8 cellular contexts compared by ENCODE assay signal in genomic region chr12:753401-754237, GRCh38. TPM values are rescaled to one million over a fixed set of nuclear protein-coding genes. Genes with fewer than 3 reads are reported as not detected.
DNase-seq lines count a peak whose midpoint lies in the region; ATAC-seq, FAIRE-seq and TF ChIP-seq lines count a peak whose summit lies in the region.

No MANE protein-coding gene starts in this region.

- H3K9me3 ChIP-seq in breast epithelium (no peaks in the 10 kb centered on the region), kidney (ENCODE audit: control insufficient read depth in 1 of 2, low read length in 2 of 2) (no peaks in the 10 kb centered on the region)

- no peaks in the 10 kb centered on the region for H3K27me3 ChIP-seq in breast epithelium

- intact Hi-C loops in breast epithelium (cut with DNase I; ENCODE audit: low total_unique reads) = loop anchor here (10.0 kb wide), 1 partner anchor 179 kb away; no protein-coding TSS in a partner anchor
- intact Hi-C loops in kidney (cut with DNase I) = no loop called here

- H3K4me3 ChIP-seq in breast epithelium (peak overlapping the region; percentile 71 to 96 (median 83)), kidney (ENCODE audit: low read length in 2 of 2) (peak overlapping the region; percentile 70 to 82)

- TF ChIP-seq POLR2A in breast epithelium (IDR thresholded peaks at IDR 0.05) = no peak

- H3K9ac ChIP-seq in kidney (ENCODE audit: low read length in 2 of 2) = peak overlapping the region; percentile 67 to 76

- peak overlapping the region; percentile 97 to 98 for H3K27ac ChIP-seq in breast epithelium
- H3K27ac ChIP-seq in kidney (ENCODE audit: low read depth in 2 of 2, low read length in 2 of 2) = peak overlapping the region; percentile 86 to 97

- ATAC-seq in HG03175 (IDR thresholded peaks at IDR 0.05; ENCODE audit: unreplicated experiment) = peak; percentile 2

- H3K36me3 ChIP-seq in breast epithelium (no peaks in the 10 kb centered on the region), kidney (ENCODE audit: control insufficient read depth in 1 of 2, insufficient read depth in 2 of 2, low read length in 2 of 2) (no peaks in the 10 kb centered on the region)

- no peak for FAIRE-seq in kidney (lab: Jason Lieb, UNC)

- H3K4me1 ChIP-seq in breast epithelium (no peaks in the 10 kb centered on the region), kidney (ENCODE audit: control insufficient read depth in 1 of 2, insufficient read depth in 1 of 2, low read depth in 1 of 2, low read length in 2 of 2) (peaks cover 7 to 9% of the 10 kb centered on the region in 2 donors)

- DNase-seq in NCI-H2171 treated with DMSO at 0.1 percent for 48 hours (lab: John Stamatoyannopoulos, UW) (peak; percentile 67), NCI-H2171 (lab: John Stamatoyannopoulos, UW) (no peak), T-helper 22 cell (ENCODE audit: low read depth) (peak; percentile 20), breast epithelium (ENCODE audit: low spot score in 2 of 2) (peak; percentile 30 to 59), kidney (peak; percentile 88), DMS153 treated with DMSO at 0.1 percent for 48 hours (lab: John Stamatoyannopoulos, UW; ENCODE audit: unreplicated experiment) (no peak)
- peak; percentile 30 for DNase-seq in stimulated activated CD4-positive, alpha-beta T cell treated with anti-CD3 and anti-CD28 coated beads, Interleukin-15, amount 100 ng/mL, for 48 hours (ENCODE audit: low read depth in 2 of 2)

- TF ChIP-seq CTCF in breast epithelium (IDR thresholded peaks at IDR 0.05) = peak in 2 of 3 donors; percentile 19 to 32
- TF ChIP-seq CTCF in kidney (IDR thresholded peaks at IDR 0.05; ENCODE audit: borderline replicate concordance, extremely low read depth, insufficient read depth) = no peak

RNA-seq across cellular contexts. Expression of gene WNK1, which starts 1.2 kb away (rescaled TPM):
- total RNA-seq in breast epithelium = 100 to 1,000 TPM; 173 to 192 (median 176) TPM
- total RNA-seq in kidney = 173 TPM
- 40.2 TPM for polyA plus RNA-seq in kidney (ENCODE audit: insufficient read depth, low read depth, low replicate concordance)

Comparison
In these comparisons a context has a peak if more than half of its experiments do, and no peak if none do; other contexts are left out.
1. DNase-seq: peak in NCI-H2171 treated with DMSO at 0.1 percent for 48 hours (single experiment), T-helper 22 cell (single experiment), breast epithelium (2 of 2), kidney (single experiment) and stimulated activated CD4-positive, alpha-beta T cell treated with anti-CD3 and anti-CD28 coated beads, Interleukin-15, amount 100 ng/mL, for 48 hours (2 of 2); none in NCI-H2171 (single experiment) and DMS153 treated with DMSO at 0.1 percent for 48 hours (single experiment).